In genomic region chr3:48633743-48634142, GRCh38 we compare ENCODE assay signal across 1 cellular context.
TF ChIP-seq lines count a peak whose summit lies in the region.

No MANE protein-coding gene starts in this region.

TF ChIP-seq in GM23338, 12 proteins besides CTCF, POLR2A, EP300 and RAD21 (continued from another document):
- TF ChIP-seq STAT1 (IDR thresholded peaks at IDR 0.05; ENCODE audit: unreplicated experiment) (no peak), ZNF331 (CRISPR knock-in tag; IDR thresholded peaks at IDR 0.05; ENCODE audit: low read depth) (no peak), CREB1 (CRISPR knock-in tag; IDR thresholded peaks at IDR 0.05; ENCODE audit: low read depth) (no peak), NANOG (IDR thresholded peaks at IDR 0.05; ENCODE audit: borderline replicate concordance) (no peak), ZNF114 (CRISPR knock-in tag; IDR thresholded peaks at IDR 0.05) (no peak)
- TF ChIP-seq, protein P1, sequence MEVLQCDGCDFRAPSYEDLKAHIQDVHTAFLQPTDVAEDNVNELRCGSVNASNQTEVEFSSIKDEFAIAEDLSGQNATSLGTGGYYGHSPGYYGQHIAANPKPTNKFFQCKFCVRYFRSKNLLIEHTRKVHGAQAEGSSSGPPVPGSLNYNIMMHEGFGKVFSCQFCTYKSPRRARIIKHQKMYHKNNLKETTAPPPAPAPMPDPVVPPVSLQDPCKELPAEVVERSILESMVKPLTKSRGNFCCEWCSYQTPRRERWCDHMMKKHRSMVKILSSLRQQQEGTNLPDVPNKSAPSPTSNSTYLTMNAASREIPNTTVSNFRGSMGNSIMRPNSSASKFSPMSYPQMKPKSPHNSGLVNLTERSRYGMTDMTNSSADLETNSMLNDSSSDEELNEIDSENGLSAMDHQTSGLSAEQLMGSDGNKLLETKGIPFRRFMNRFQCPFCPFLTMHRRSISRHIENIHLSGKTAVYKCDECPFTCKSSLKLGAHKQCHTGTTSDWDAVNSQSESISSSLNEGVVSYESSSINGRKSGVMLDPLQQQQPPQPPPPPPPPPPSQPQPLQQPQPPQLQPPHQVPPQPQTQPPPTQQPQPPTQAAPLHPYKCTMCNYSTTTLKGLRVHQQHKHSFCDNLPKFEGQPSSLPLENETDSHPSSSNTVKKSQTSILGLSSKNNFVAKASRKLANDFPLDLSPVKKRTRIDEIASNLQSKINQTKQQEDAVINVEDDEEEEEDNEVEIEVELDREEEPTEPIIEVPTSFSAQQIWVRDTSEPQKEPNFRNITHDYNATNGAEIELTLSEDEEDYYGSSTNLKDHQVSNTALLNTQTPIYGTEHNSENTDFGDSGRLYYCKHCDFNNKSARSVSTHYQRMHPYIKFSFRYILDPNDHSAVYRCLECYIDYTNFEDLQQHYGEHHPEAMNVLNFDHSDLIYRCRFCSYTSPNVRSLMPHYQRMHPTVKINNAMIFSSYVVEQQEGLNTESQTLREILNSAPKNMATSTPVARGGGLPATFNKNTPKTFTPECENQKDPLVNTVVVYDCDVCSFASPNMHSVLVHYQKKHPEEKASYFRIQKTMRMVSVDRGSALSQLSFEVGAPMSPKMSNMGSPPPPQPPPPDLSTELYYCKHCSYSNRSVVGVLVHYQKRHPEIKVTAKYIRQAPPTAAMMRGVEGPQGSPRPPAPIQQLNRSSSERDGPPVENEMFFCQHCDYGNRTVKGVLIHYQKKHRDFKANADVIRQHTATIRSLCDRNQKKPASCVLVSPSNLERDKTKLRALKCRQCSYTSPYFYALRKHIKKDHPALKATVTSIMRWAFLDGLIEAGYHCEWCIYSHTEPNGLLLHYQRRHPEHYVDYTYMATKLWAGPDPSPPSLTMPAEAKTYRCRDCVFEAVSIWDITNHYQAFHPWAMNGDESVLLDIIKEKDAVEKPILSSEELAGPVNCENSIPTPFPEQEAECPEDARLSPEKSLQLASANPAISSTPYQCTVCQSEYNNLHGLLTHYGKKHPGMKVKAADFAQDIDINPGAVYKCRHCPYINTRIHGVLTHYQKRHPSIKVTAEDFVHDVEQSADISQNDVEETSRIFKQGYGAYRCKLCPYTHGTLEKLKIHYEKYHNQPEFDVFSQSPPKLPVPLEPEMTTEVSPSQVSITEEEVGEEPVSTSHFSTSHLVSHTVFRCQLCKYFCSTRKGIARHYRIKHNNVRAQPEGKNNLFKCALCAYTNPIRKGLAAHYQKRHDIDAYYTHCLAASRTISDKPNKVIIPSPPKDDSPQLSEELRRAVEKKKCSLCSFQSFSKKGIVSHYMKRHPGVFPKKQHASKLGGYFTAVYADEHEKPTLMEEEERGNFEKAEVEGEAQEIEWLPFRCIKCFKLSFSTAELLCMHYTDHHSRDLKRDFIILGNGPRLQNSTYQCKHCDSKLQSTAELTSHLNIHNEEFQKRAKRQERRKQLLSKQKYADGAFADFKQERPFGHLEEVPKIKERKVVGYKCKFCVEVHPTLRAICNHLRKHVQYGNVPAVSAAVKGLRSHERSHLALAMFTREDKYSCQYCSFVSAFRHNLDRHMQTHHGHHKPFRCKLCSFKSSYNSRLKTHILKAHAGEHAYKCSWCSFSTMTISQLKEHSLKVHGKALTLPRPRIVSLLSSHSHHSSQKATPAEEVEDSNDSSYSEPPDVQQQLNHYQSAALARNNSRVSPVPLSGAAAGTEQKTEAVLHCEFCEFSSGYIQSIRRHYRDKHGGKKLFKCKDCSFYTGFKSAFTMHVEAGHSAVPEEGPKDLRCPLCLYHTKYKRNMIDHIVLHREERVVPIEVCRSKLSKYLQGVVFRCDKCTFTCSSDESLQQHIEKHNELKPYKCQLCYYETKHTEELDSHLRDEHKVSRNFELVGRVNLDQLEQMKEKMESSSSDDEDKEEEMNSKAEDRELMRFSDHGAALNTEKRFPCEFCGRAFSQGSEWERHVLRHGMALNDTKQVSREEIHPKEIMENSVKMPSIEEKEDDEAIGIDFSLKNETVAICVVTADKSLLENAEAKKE (CRISPR knock-in tag; IDR thresholded peaks at IDR 0.05) = no peak
